In genomic region chr7:1255083-1255816, GRCh38 we compare ENCODE assay signal across 2 cellular contexts.
TF ChIP-seq lines count a peak whose summit lies in the region.

No MANE protein-coding gene starts in this region.

TF ChIP-seq in A549, 52 proteins besides CTCF, POLR2A, EP300 and RAD21:
- TF ChIP-seq MAZ (IDR thresholded peaks at IDR 0.05; ENCODE audit: borderline replicate concordance, low read depth, low read length), result no peak
- TF ChIP-seq POLR2AphosphoS2 (conservative IDR thresholded peaks at IDR 0.05; ENCODE audit: low read length), result no peak
- TF ChIP-seq HOXB5 (CRISPR knock-in tag; IDR thresholded peaks at IDR 0.05), result no peak
- TF ChIP-seq CHD4 (IDR thresholded peaks at IDR 0.05; ENCODE audit: borderline replicate concordance), result no peak
- TF ChIP-seq, protein P1, sequence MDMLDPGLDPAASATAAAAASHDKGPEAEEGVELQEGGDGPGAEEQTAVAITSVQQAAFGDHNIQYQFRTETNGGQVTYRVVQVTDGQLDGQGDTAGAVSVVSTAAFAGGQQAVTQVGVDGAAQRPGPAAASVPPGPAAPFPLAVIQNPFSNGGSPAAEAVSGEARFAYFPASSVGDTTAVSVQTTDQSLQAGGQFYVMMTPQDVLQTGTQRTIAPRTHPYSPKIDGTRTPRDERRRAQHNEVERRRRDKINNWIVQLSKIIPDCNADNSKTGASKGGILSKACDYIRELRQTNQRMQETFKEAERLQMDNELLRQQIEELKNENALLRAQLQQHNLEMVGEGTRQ (IDR thresholded peaks at IDR 0.05), result no peak
- TF ChIP-seq FOSB (CRISPR knock-in tag; IDR thresholded peaks at IDR 0.05), result no peak
- TF ChIP-seq RARB (CRISPR knock-in tag; IDR thresholded peaks at IDR 0.05), result no peak
- TF ChIP-seq, protein P2, sequence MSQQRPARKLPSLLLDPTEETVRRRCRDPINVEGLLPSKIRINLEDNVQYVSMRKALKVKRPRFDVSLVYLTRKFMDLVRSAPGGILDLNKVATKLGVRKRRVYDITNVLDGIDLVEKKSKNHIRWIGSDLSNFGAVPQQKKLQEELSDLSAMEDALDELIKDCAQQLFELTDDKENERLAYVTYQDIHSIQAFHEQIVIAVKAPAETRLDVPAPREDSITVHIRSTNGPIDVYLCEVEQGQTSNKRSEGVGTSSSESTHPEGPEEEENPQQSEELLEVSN (IDR thresholded peaks at IDR 0.05; ENCODE audit: borderline replicate concordance, low read depth), result no peak
- TF ChIP-seq TP53 (CRISPR knock-in tag; IDR thresholded peaks at IDR 0.05), result no peak
- TF ChIP-seq, protein P3, sequence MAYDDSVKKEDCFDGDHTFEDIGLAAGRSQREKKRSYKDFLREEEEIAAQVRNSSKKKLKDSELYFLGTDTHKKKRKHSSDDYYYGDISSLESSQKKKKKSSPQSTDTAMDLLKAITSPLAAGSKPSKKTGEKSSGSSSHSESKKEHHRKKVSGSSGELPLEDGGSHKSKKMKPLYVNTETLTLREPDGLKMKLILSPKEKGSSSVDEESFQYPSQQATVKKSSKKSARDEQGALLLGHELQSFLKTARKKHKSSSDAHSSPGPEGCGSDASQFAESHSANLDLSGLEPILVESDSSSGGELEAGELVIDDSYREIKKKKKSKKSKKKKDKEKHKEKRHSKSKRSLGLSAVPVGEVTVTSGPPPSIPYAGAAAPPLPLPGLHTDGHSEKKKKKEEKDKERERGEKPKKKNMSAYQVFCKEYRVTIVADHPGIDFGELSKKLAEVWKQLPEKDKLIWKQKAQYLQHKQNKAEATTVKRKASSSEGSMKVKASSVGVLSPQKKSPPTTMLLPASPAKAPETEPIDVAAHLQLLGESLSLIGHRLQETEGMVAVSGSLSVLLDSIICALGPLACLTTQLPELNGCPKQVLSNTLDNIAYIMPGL (CRISPR knock-in tag; IDR thresholded peaks at IDR 0.05; ENCODE audit: borderline replicate concordance), result no peak
- no peak for TF ChIP-seq SMC3 (IDR thresholded peaks at IDR 0.05)
- no peak for TF ChIP-seq EHMT2 (IDR thresholded peaks at IDR 0.05; ENCODE audit: low read depth)
- no peak for TF ChIP-seq RCOR1 (IDR thresholded peaks at IDR 0.05; ENCODE audit: low read depth, low read length)
- no peak for TF ChIP-seq MYC (IDR thresholded peaks at IDR 0.05; ENCODE audit: borderline replicate concordance, low read length)
- TF ChIP-seq KDM5A (IDR thresholded peaks at IDR 0.05), result no peak

TF ChIP-seq in HCT116, 20 proteins besides CTCF, POLR2A, EP300 and RAD21:
- TF ChIP-seq ELF1 (IDR thresholded peaks at IDR 0.05; ENCODE audit: borderline replicate concordance, low read depth) (no peak), SRF (IDR thresholded peaks at IDR 0.05; ENCODE audit: low read depth) (no peak), SP1 (IDR thresholded peaks at IDR 0.05; ENCODE audit: low read depth) (no peak), EGR1 (IDR thresholded peaks at IDR 0.05; ENCODE audit: low read depth) (no peak), ZFX (IDR thresholded peaks at IDR 0.05) (no peak), SIN3A (IDR thresholded peaks at IDR 0.05; ENCODE audit: low read depth) (no peak), ZNF274 (IDR thresholded peaks at IDR 0.05; ENCODE audit: low read depth, low read length) (no peak), YY1 (IDR thresholded peaks at IDR 0.05; ENCODE audit: extremely low read depth, insufficient replicate concordance, low read depth, low read length) (no peak), EZH2 (IDR thresholded peaks at IDR 0.05) (no peak), FOSL1 (IDR thresholded peaks at IDR 0.05; ENCODE audit: low read depth) (no peak), CBX3 (IDR thresholded peaks at IDR 0.05; ENCODE audit: low read depth) (no peak), TCF7L2 (IDR thresholded peaks at IDR 0.05; ENCODE audit: borderline replicate concordance, extremely low read depth, insufficient read depth, insufficient read length) (no peak), CEBPB (IDR thresholded peaks at IDR 0.05; ENCODE audit: low read depth) (no peak), JUND (IDR thresholded peaks at IDR 0.05) (no peak), EZH2phosphoT487 (IDR thresholded peaks at IDR 0.05; ENCODE audit: borderline replicate concordance) (no peak)
- TF ChIP-seq, protein P4, sequence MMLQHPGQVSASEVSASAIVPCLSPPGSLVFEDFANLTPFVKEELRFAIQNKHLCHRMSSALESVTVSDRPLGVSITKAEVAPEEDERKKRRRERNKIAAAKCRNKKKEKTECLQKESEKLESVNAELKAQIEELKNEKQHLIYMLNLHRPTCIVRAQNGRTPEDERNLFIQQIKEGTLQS (IDR thresholded peaks at IDR 0.05), result no peak
- TF ChIP-seq, protein P5, sequence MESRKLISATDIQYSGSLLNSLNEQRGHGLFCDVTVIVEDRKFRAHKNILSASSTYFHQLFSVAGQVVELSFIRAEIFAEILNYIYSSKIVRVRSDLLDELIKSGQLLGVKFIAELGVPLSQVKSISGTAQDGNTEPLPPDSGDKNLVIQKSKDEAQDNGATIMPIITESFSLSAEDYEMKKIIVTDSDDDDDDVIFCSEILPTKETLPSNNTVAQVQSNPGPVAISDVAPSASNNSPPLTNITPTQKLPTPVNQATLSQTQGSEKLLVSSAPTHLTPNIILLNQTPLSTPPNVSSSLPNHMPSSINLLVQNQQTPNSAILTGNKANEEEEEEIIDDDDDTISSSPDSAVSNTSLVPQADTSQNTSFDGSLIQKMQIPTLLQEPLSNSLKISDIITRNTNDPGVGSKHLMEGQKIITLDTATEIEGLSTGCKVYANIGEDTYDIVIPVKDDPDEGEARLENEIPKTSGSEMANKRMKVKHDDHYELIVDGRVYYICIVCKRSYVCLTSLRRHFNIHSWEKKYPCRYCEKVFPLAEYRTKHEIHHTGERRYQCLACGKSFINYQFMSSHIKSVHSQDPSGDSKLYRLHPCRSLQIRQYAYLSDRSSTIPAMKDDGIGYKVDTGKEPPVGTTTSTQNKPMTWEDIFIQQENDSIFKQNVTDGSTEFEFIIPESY (IDR thresholded peaks at IDR 0.05; ENCODE audit: extremely low read depth, insufficient replicate concordance, low read length), result no peak
- TF ChIP-seq, protein P6, sequence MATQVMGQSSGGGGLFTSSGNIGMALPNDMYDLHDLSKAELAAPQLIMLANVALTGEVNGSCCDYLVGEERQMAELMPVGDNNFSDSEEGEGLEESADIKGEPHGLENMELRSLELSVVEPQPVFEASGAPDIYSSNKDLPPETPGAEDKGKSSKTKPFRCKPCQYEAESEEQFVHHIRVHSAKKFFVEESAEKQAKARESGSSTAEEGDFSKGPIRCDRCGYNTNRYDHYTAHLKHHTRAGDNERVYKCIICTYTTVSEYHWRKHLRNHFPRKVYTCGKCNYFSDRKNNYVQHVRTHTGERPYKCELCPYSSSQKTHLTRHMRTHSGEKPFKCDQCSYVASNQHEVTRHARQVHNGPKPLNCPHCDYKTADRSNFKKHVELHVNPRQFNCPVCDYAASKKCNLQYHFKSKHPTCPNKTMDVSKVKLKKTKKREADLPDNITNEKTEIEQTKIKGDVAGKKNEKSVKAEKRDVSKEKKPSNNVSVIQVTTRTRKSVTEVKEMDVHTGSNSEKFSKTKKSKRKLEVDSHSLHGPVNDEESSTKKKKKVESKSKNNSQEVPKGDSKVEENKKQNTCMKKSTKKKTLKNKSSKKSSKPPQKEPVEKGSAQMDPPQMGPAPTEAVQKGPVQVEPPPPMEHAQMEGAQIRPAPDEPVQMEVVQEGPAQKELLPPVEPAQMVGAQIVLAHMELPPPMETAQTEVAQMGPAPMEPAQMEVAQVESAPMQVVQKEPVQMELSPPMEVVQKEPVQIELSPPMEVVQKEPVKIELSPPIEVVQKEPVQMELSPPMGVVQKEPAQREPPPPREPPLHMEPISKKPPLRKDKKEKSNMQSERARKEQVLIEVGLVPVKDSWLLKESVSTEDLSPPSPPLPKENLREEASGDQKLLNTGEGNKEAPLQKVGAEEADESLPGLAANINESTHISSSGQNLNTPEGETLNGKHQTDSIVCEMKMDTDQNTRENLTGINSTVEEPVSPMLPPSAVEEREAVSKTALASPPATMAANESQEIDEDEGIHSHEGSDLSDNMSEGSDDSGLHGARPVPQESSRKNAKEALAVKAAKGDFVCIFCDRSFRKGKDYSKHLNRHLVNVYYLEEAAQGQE (IDR thresholded peaks at IDR 0.05; ENCODE audit: low read depth), result no peak
